Comparison of ENCODE assay signal across 9 cellular contexts in the genomic region with DNA sequence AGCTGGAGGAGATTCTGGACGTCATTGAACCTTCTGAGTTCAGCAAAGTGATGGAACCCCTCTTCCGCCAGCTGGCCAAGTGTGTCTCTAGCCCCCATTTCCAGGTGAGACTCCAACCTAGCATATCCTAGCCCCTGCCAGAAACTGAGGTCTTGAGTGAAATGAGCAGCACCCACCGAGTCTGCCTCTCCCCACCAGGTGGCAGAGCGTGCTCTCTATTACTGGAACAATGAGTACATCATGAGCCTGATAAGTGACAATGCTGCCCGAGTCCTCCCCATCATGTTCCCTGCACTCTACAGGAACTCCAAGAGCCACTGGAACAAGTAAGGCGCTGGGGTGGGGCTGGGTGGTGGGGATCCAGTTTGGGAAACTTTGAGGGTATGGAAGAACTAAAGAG. TPM values are rescaled to one million over a fixed set of nuclear protein-coding genes. Genes with fewer than 3 reads are reported as not detected.
A peak's percentile ranks its signal among the peaks of the same experiment; 100 is the strongest.
DNase-seq lines count a peak whose midpoint lies in the region; ATAC-seq lines count a peak whose summit lies in the region.
"Had no signal": no experiment of that assay in that cellular context is flagged by ENCODE, and none has a peak within 500 bp of the region (broad histone marks: within the 10 kb centered on the region; RNA-seq: fewer than 3 reads in every experiment).

No MANE protein-coding gene starts in this region.

- no peaks in the 10 kb centered on the region for H3K27me3 Mint-ChIP-seq in activated CD8-positive, alpha-beta memory T cell treated with anti-CD3 and anti-CD28 coated beads, Interleukin-2, amount 10 ng/mL, durations not matched to agents 7 days and 5 days
- H3K27me3 Mint-ChIP-seq: CD4-positive, alpha-beta T cell had no signal

- ATAC-seq in activated CD8-positive, alpha-beta memory T cell treated with anti-CD3 and anti-CD28 coated beads, Interleukin-2, amount 10 ng/mL, durations not matched to agents 7 days and 5 days = no peak
- ATAC-seq in left ventricle myocardium superior = peak; percentile 21
- no peak for ATAC-seq in GM21576 (IDR thresholded peaks at IDR 0.05; ENCODE audit: unreplicated experiment)
- ATAC-seq in HG03521 (IDR thresholded peaks at IDR 0.05; ENCODE audit: unreplicated experiment) = no peak

- CTCF ChIA-PET in activated CD8-positive, alpha-beta memory T cell treated with anti-CD3 and anti-CD28 coated beads, Interleukin-2, amount 10 ng/mL, durations not matched to agents 7 days and 5 days (lab: Charles Lee) = interaction anchor here (0.8 to 2.6 kb wide), 3 partner anchors 11 to 134 kb away, joined by 3 to 15 read pairs (median 7); a partner anchor contains a TSS

- peaks cover 21% of the 10 kb centered on the region for H3K4me1 Mint-ChIP-seq in activated CD8-positive, alpha-beta memory T cell treated with anti-CD3 and anti-CD28 coated beads, Interleukin-2, amount 10 ng/mL, durations not matched to agents 7 days and 5 days

- intact Hi-C loops in left ventricle myocardium superior (cut with micrococcal nuclease) = no loop called here

- H3K27ac Mint-ChIP-seq in activated CD8-positive, alpha-beta memory T cell treated with anti-CD3 and anti-CD28 coated beads, Interleukin-2, amount 10 ng/mL, durations not matched to agents 7 days and 5 days = no peak overlapping the region
- H3K27ac Mint-ChIP-seq: CD4-positive, alpha-beta T cell had no signal

- H3K36me3 Mint-ChIP-seq in activated CD8-positive, alpha-beta memory T cell treated with anti-CD3 and anti-CD28 coated beads, Interleukin-2, amount 10 ng/mL, durations not matched to agents 7 days and 5 days = peaks cover 24% of the 10 kb centered on the region

- H3K4me3 Mint-ChIP-seq in activated CD8-positive, alpha-beta memory T cell treated with anti-CD3 and anti-CD28 coated beads, Interleukin-2, amount 10 ng/mL, durations not matched to agents 7 days and 5 days = no peak overlapping the region
- H3K4me3 Mint-ChIP-seq: CD4-positive, alpha-beta T cell had no signal

- DNase-seq in NCI-H2029 (lab: John Stamatoyannopoulos, UW) = peak; percentile 2
- DNase-seq in NCI-H2029 treated with DMSO at 0.1 percent for 48 hours (lab: John Stamatoyannopoulos, UW) = no peak
- DNase-seq in MV-4-11 (lab: John Stamatoyannopoulos, UW) = peak; percentile 24
- peak; percentile 60 for DNase-seq in activated CD8-positive, alpha-beta memory T cell treated with anti-CD3 and anti-CD28 coated beads, Interleukin-2, amount 10 ng/mL, durations not matched to agents 7 days and 5 days
- peak; percentile 69 for DNase-seq in left ventricle myocardium superior
- no peak for DNase-seq in HuH-7.5 (ENCODE audit: low spot score)

- H3K9me3 Mint-ChIP-seq in activated CD8-positive, alpha-beta memory T cell treated with anti-CD3 and anti-CD28 coated beads, Interleukin-2, amount 10 ng/mL, durations not matched to agents 7 days and 5 days (ENCODE audit: low read depth) = no peaks in the 10 kb centered on the region
- H3K9me3 Mint-ChIP-seq: CD4-positive, alpha-beta T cell had no signal

RNA-seq across cellular contexts. Expression of a gene that starts 4.6 kb away (rescaled TPM):
- total RNA-seq in activated CD8-positive, alpha-beta memory T cell treated with anti-CD3 and anti-CD28 coated beads, Interleukin-2, amount 10 ng/mL, durations not matched to agents 7 days and 5 days = 10 to 100 TPM; 61.8 to 75.2 TPM
- total RNA-seq in left ventricle myocardium superior = 28.7 TPM

RNA-seq across cellular contexts. Expression of a gene that starts 4.9 kb away (rescaled TPM):
- 10 to 100 TPM; 62.6 to 75.1 TPM for total RNA-seq in activated CD8-positive, alpha-beta memory T cell treated with anti-CD3 and anti-CD28 coated beads, Interleukin-2, amount 10 ng/mL, durations not matched to agents 7 days and 5 days
- 167 TPM for total RNA-seq in left ventricle myocardium superior

RNA-seq across cellular contexts. Expression of a gene that starts 12.3 kb away (rescaled TPM):
- total RNA-seq in activated CD8-positive, alpha-beta memory T cell treated with anti-CD3 and anti-CD28 coated beads, Interleukin-2, amount 10 ng/mL, durations not matched to agents 7 days and 5 days = 10 to 100 TPM; 60.9 to 71.8 TPM
- 27.6 TPM for total RNA-seq in left ventricle myocardium superior

RNA-seq across cellular contexts. Expression of a gene that starts 24.8 kb away (rescaled TPM):
- total RNA-seq in activated CD8-positive, alpha-beta memory T cell treated with anti-CD3 and anti-CD28 coated beads, Interleukin-2, amount 10 ng/mL, durations not matched to agents 7 days and 5 days = 10 to 100 TPM; 53.0 to 58.4 TPM
- total RNA-seq in left ventricle myocardium superior = 40.3 TPM

RNA-seq across cellular contexts. Expression of a gene that starts 30.1 kb away (rescaled TPM):
- total RNA-seq in activated CD8-positive, alpha-beta memory T cell treated with anti-CD3 and anti-CD28 coated beads, Interleukin-2, amount 10 ng/mL, durations not matched to agents 7 days and 5 days = 10 to 100 TPM; 24.7 to 26.3 TPM
- 27.8 TPM for total RNA-seq in left ventricle myocardium superior

Comparison
In these comparisons a context has a peak if more than half of its experiments do, and no peak if none do; other contexts are left out.
1. DNase-seq: peak in NCI-H2029 (single experiment), MV-4-11 (single experiment), activated CD8-positive, alpha-beta memory T cell treated with anti-CD3 and anti-CD28 coated beads, Interleukin-2, amount 10 ng/mL, durations not matched to agents 7 days and 5 days (single experiment) and left ventricle myocardium superior (single experiment); none in NCI-H2029 treated with DMSO at 0.1 percent for 48 hours (single experiment) and HuH-7.5 (single experiment).